Comparison of ENCODE assay signal across 1 cellular context in the genomic region with DNA sequence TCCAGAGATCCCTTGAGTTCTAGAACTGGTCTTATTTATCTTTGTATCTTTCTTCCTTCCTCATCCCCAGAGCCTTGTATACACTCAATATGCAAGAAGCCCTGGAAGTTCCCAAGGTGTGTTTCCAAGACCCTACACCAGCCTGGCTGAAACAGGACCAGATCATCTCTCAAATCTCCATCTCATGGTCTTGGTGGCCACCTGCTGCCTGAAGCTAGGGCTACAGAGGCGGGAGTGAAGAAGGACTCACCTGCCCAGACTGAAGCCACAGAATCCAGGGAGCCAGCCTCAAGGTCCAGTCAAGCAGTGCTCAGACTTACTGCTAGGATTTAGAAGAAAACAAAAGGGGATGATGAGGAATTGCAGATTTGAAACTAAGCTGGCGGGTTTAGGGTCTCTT.
TF ChIP-seq lines count a peak whose summit lies in the region.

No MANE protein-coding gene starts in this region.

TF ChIP-seq in GM23338, 12 proteins besides CTCF, POLR2A, EP300 and RAD21 (continued from another document):
- TF ChIP-seq, protein P1, sequence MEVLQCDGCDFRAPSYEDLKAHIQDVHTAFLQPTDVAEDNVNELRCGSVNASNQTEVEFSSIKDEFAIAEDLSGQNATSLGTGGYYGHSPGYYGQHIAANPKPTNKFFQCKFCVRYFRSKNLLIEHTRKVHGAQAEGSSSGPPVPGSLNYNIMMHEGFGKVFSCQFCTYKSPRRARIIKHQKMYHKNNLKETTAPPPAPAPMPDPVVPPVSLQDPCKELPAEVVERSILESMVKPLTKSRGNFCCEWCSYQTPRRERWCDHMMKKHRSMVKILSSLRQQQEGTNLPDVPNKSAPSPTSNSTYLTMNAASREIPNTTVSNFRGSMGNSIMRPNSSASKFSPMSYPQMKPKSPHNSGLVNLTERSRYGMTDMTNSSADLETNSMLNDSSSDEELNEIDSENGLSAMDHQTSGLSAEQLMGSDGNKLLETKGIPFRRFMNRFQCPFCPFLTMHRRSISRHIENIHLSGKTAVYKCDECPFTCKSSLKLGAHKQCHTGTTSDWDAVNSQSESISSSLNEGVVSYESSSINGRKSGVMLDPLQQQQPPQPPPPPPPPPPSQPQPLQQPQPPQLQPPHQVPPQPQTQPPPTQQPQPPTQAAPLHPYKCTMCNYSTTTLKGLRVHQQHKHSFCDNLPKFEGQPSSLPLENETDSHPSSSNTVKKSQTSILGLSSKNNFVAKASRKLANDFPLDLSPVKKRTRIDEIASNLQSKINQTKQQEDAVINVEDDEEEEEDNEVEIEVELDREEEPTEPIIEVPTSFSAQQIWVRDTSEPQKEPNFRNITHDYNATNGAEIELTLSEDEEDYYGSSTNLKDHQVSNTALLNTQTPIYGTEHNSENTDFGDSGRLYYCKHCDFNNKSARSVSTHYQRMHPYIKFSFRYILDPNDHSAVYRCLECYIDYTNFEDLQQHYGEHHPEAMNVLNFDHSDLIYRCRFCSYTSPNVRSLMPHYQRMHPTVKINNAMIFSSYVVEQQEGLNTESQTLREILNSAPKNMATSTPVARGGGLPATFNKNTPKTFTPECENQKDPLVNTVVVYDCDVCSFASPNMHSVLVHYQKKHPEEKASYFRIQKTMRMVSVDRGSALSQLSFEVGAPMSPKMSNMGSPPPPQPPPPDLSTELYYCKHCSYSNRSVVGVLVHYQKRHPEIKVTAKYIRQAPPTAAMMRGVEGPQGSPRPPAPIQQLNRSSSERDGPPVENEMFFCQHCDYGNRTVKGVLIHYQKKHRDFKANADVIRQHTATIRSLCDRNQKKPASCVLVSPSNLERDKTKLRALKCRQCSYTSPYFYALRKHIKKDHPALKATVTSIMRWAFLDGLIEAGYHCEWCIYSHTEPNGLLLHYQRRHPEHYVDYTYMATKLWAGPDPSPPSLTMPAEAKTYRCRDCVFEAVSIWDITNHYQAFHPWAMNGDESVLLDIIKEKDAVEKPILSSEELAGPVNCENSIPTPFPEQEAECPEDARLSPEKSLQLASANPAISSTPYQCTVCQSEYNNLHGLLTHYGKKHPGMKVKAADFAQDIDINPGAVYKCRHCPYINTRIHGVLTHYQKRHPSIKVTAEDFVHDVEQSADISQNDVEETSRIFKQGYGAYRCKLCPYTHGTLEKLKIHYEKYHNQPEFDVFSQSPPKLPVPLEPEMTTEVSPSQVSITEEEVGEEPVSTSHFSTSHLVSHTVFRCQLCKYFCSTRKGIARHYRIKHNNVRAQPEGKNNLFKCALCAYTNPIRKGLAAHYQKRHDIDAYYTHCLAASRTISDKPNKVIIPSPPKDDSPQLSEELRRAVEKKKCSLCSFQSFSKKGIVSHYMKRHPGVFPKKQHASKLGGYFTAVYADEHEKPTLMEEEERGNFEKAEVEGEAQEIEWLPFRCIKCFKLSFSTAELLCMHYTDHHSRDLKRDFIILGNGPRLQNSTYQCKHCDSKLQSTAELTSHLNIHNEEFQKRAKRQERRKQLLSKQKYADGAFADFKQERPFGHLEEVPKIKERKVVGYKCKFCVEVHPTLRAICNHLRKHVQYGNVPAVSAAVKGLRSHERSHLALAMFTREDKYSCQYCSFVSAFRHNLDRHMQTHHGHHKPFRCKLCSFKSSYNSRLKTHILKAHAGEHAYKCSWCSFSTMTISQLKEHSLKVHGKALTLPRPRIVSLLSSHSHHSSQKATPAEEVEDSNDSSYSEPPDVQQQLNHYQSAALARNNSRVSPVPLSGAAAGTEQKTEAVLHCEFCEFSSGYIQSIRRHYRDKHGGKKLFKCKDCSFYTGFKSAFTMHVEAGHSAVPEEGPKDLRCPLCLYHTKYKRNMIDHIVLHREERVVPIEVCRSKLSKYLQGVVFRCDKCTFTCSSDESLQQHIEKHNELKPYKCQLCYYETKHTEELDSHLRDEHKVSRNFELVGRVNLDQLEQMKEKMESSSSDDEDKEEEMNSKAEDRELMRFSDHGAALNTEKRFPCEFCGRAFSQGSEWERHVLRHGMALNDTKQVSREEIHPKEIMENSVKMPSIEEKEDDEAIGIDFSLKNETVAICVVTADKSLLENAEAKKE (CRISPR knock-in tag; IDR thresholded peaks at IDR 0.05), result no peak
- TF ChIP-seq, protein P2, sequence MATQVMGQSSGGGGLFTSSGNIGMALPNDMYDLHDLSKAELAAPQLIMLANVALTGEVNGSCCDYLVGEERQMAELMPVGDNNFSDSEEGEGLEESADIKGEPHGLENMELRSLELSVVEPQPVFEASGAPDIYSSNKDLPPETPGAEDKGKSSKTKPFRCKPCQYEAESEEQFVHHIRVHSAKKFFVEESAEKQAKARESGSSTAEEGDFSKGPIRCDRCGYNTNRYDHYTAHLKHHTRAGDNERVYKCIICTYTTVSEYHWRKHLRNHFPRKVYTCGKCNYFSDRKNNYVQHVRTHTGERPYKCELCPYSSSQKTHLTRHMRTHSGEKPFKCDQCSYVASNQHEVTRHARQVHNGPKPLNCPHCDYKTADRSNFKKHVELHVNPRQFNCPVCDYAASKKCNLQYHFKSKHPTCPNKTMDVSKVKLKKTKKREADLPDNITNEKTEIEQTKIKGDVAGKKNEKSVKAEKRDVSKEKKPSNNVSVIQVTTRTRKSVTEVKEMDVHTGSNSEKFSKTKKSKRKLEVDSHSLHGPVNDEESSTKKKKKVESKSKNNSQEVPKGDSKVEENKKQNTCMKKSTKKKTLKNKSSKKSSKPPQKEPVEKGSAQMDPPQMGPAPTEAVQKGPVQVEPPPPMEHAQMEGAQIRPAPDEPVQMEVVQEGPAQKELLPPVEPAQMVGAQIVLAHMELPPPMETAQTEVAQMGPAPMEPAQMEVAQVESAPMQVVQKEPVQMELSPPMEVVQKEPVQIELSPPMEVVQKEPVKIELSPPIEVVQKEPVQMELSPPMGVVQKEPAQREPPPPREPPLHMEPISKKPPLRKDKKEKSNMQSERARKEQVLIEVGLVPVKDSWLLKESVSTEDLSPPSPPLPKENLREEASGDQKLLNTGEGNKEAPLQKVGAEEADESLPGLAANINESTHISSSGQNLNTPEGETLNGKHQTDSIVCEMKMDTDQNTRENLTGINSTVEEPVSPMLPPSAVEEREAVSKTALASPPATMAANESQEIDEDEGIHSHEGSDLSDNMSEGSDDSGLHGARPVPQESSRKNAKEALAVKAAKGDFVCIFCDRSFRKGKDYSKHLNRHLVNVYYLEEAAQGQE (IDR thresholded peaks at IDR 0.05; ENCODE audit: unreplicated experiment), result no peak
- no peak for TF ChIP-seq STAT1 (IDR thresholded peaks at IDR 0.05; ENCODE audit: unreplicated experiment)
- TF ChIP-seq NANOG (IDR thresholded peaks at IDR 0.05; ENCODE audit: borderline replicate concordance), result no peak
- TF ChIP-seq ZNF114 (CRISPR knock-in tag; IDR thresholded peaks at IDR 0.05), result no peak
